ENCODE assay signal across 31 cellular contexts in genomic region chr21:15999741-16000140, GRCh38.
"Had no signal": no experiment of that assay in that cellular context is flagged by ENCODE, and none has a peak within 500 bp of the region (broad histone marks: within the 10 kb centered on the region; RNA-seq: fewer than 3 reads in every experiment).

No MANE protein-coding gene starts in this region.

- DNase-seq: activated CD4-positive, alpha-beta memory T cell treated with anti-CD3 and anti-CD28 coated beads for 36 hours; activated CD4-positive, alpha-beta T cell treated with anti-CD3 and anti-CD28 coated beads for 36 hours; activated CD4-positive, alpha-beta T cell treated with anti-CD3 and anti-CD28 coated beads, Interleukin-2, amount 10 ng/mL, durations not matched to agents 24 days and 14 days; activated CD4-positive, CD25-positive, alpha-beta regulatory T cell; activated CD4-positive, CD25-positive, alpha-beta regulatory T cell treated with anti-CD3 and anti-CD28 coated beads, Interleukin-2, amount 50 U/mL, for 72 hours; activated CD8-positive, alpha-beta memory T cell treated with anti-CD3 and anti-CD28 coated beads, Interleukin-2, amount 10 ng/mL, durations not matched to agents 7 days and 5 days; activated CD8-positive, alpha-beta memory T cell treated with anti-CD3 and anti-CD28 coated beads, Interleukin-2, amount 50 U/mL, for 4 hours; activated CD8-positive, alpha-beta T cell treated with anti-CD3 and anti-CD28 coated beads, Interleukin-2, amount 10 ng/mL, durations not matched to agents 7 days and 5 days; activated effector memory CD4-positive, alpha-beta T cell treated with Interleukin-2 at 50 U/mL for 16 hours; activated gamma-delta T cell treated with Interleukin-2 at 50 U/mL for 16 hours; activated naive CD4-positive, alpha-beta T cell treated with anti-CD3 and anti-CD28 coated beads, Interleukin-2, amount 50 U/mL, for 16 hours; activated naive CD4-positive, alpha-beta T cell treated with Interleukin-2 at 50 U/mL for 16 hours; activated T-cell treated with anti-CD3 and anti-CD28 coated beads, Interleukin-2, amount 50 U/mL, for 24 hours; activated T-cell treated with anti-CD3 and anti-CD28 coated beads, Interleukin-2, amount 50 U/mL, for 72 hours; amygdala; aorta; brain microvascular endothelial cell; dorsolateral prefrontal cortex; effector memory CD4-positive, alpha-beta T cell; endodermal cell; foreskin fibroblast; head of caudate nucleus; T-helper 1 cell; T-helper 17 cell; T1000 had no signal

- H3K4me1 Mint-ChIP-seq: activated CD4-positive, alpha-beta T cell treated with anti-CD3 and anti-CD28 coated beads for 36 hours; activated CD4-positive, alpha-beta T cell treated with anti-CD3 and anti-CD28 coated beads, Interleukin-2, amount 10 ng/mL, durations not matched to agents 24 days and 14 days; activated CD8-positive, alpha-beta memory T cell treated with anti-CD3 and anti-CD28 coated beads, Interleukin-2, amount 10 ng/mL, durations not matched to agents 7 days and 5 days; activated T-helper 17 cell treated with anti-CD3 and anti-CD28 coated beads, Interleukin-2, amount 50 U/mL, for 72 hours; central memory CD8-positive, alpha-beta T cell; endodermal cell; T-helper 17 cell had no signal

- H3K36me3 ChIP-seq: brain microvascular endothelial cell had no signal

- H3K27ac ChIP-seq: brain microvascular endothelial cell, coronary artery, dorsolateral prefrontal cortex had no signal

- H3K27ac Mint-ChIP-seq: activated CD4-positive, alpha-beta memory T cell treated with anti-CD3 and anti-CD28 coated beads for 36 hours; activated CD4-positive, alpha-beta T cell treated with anti-CD3 and anti-CD28 coated beads for 36 hours; activated CD4-positive, alpha-beta T cell treated with anti-CD3 and anti-CD28 coated beads, Interleukin-2, amount 10 ng/mL, durations not matched to agents 24 days and 14 days; activated CD8-positive, alpha-beta memory T cell treated with anti-CD3 and anti-CD28 coated beads, Interleukin-2, amount 10 ng/mL, durations not matched to agents 7 days and 5 days; activated CD8-positive, alpha-beta T cell treated with anti-CD3 and anti-CD28 coated beads, Interleukin-2, amount 10 ng/mL, durations not matched to agents 7 days and 5 days; activated naive CD8-positive, alpha-beta T cell; activated T-cell treated with anti-CD3 and anti-CD28 coated beads, Interleukin-2, amount 50 U/mL, for 24 hours; activated T-cell treated with anti-CD3 and anti-CD28 coated beads, Interleukin-2, amount 50 U/mL, for 72 hours; activated T-helper 17 cell treated with anti-CD3 and anti-CD28 coated beads, Interleukin-2, amount 50 U/mL, for 72 hours; dendritic cell treated with granulocyte-macrophage colony-stimulating factor and Interleukin-4, amounts not matched to agents 40 ng/mL and 50 ng/mL, for 4 days; endodermal cell; T-helper 17 cell; T-helper 2 cell treated with Interferon-gamma antibody and Interleukin-4, amounts not matched to agents 5 μg/mL and 100 μg/mL, for 36 hours had no signal

- H3K9me3 Mint-ChIP-seq: activated CD4-positive, alpha-beta memory T cell treated with anti-CD3 and anti-CD28 coated beads for 36 hours; activated CD4-positive, alpha-beta T cell treated with anti-CD3 and anti-CD28 coated beads, Interleukin-2, amount 10 ng/mL, durations not matched to agents 24 days and 14 days; activated T-cell treated with anti-CD3 and anti-CD28 coated beads, Interleukin-2, amount 50 U/mL, for 24 hours; activated T-cell treated with anti-CD3 and anti-CD28 coated beads, Interleukin-2, amount 50 U/mL, for 72 hours; activated T-helper 17 cell treated with anti-CD3 and anti-CD28 coated beads, Interleukin-2, amount 50 U/mL, for 72 hours; central memory CD8-positive, alpha-beta T cell; dendritic cell treated with granulocyte-macrophage colony-stimulating factor and Interleukin-4, amounts not matched to agents 40 ng/mL and 50 ng/mL, for 4 days; endodermal cell; T-helper 2 cell treated with Interferon-gamma antibody and Interleukin-4, amounts not matched to agents 5 μg/mL and 100 μg/mL, for 36 hours had no signal

- H3K27me3 Mint-ChIP-seq: activated CD4-positive, alpha-beta memory T cell treated with anti-CD3 and anti-CD28 coated beads for 36 hours; activated CD4-positive, alpha-beta T cell treated with anti-CD3 and anti-CD28 coated beads, Interleukin-2, amount 10 ng/mL, durations not matched to agents 24 days and 14 days; activated CD8-positive, alpha-beta memory T cell treated with anti-CD3 and anti-CD28 coated beads, Interleukin-2, amount 10 ng/mL, durations not matched to agents 7 days and 5 days; activated naive CD8-positive, alpha-beta T cell; activated T-cell treated with anti-CD3 and anti-CD28 coated beads, Interleukin-2, amount 50 U/mL, for 24 hours; activated T-helper 17 cell treated with anti-CD3 and anti-CD28 coated beads, Interleukin-2, amount 50 U/mL, for 72 hours; central memory CD8-positive, alpha-beta T cell; dendritic cell treated with granulocyte-macrophage colony-stimulating factor and Interleukin-4, amounts not matched to agents 40 ng/mL and 50 ng/mL, for 4 days had no signal

- H3K36me3 Mint-ChIP-seq: activated CD4-positive, alpha-beta memory T cell treated with anti-CD3 and anti-CD28 coated beads for 36 hours; activated CD8-positive, alpha-beta memory T cell treated with anti-CD3 and anti-CD28 coated beads, Interleukin-2, amount 10 ng/mL, durations not matched to agents 7 days and 5 days; activated naive CD8-positive, alpha-beta T cell had no signal

- H3K4me3 Mint-ChIP-seq: activated CD4-positive, alpha-beta memory T cell treated with anti-CD3 and anti-CD28 coated beads for 36 hours; activated CD4-positive, alpha-beta T cell treated with anti-CD3 and anti-CD28 coated beads for 36 hours; activated CD4-positive, alpha-beta T cell treated with anti-CD3 and anti-CD28 coated beads, Interleukin-2, amount 10 ng/mL, durations not matched to agents 24 days and 14 days; activated CD8-positive, alpha-beta memory T cell treated with anti-CD3 and anti-CD28 coated beads, Interleukin-2, amount 10 ng/mL, durations not matched to agents 7 days and 5 days; activated CD8-positive, alpha-beta T cell treated with anti-CD3 and anti-CD28 coated beads, Interleukin-2, amount 10 ng/mL, durations not matched to agents 7 days and 5 days; activated naive CD8-positive, alpha-beta T cell; activated T-cell treated with anti-CD3 and anti-CD28 coated beads, Interleukin-2, amount 50 U/mL, for 24 hours; activated T-cell treated with anti-CD3 and anti-CD28 coated beads, Interleukin-2, amount 50 U/mL, for 72 hours; activated T-helper 17 cell treated with anti-CD3 and anti-CD28 coated beads, Interleukin-2, amount 50 U/mL, for 72 hours; central memory CD8-positive, alpha-beta T cell; dendritic cell treated with granulocyte-macrophage colony-stimulating factor and Interleukin-4, amounts not matched to agents 40 ng/mL and 50 ng/mL, for 4 days; endodermal cell; T-helper 17 cell; T-helper 2 cell treated with Interferon-gamma antibody and Interleukin-4, amounts not matched to agents 5 μg/mL and 100 μg/mL, for 36 hours had no signal

- H3K27me3 ChIP-seq: brain microvascular endothelial cell, dorsolateral prefrontal cortex had no signal

- H3K4me3 ChIP-seq: coronary artery, dorsolateral prefrontal cortex had no signal
